Comparison of ENCODE assay signal across 19 cellular contexts in genomic region chr3:73568371-73568862, GRCh38. TPM values are rescaled to one million over a fixed set of nuclear protein-coding genes. Genes with fewer than 3 reads are reported as not detected.
"Had no signal": no experiment of that assay in that cellular context is flagged by ENCODE, and none has a peak within 500 bp of the region (broad histone marks: within the 10 kb centered on the region; RNA-seq: fewer than 3 reads in every experiment).

No MANE protein-coding gene starts in this region.

- H3K27me3 ChIP-seq: hepatocyte, pancreas, thyroid gland had no signal

- H3K9me3 ChIP-seq: pancreas, spleen, thyroid gland had no signal

- H3K4me1 ChIP-seq: pancreas, spleen, thyroid gland had no signal

- ATAC-seq: sciatic nerve; stimulated activated naive CD8-positive, alpha-beta T cell treated with anti-CD3 and anti-CD28 coated beads, Interleukin-15, Interleukin-2, amounts not matched to agents 100 U/mL and 50 U/mL, for 24 hours had no signal

- DNase-seq: activated CD4-positive, alpha-beta T cell treated with anti-CD3 and anti-CD28 coated beads for 1 hour; activated naive CD4-positive, alpha-beta T cell treated with anti-CD3 and anti-CD28 coated beads, Interleukin-2, amount 10 ng/mL, durations not matched to agents 7 days and 5 days; activated T-cell treated with anti-CD3 and anti-CD28 coated beads, Interleukin-2, amount 50 U/mL, for 48 hours; amygdala; cortex of kidney; endodermal cell; immature natural killer cell; midbrain; nephron progenitor cell; pancreas; spleen; stimulated activated CD4-positive, alpha-beta T cell treated with anti-CD3 and anti-CD28 coated beads, Interleukin-4, amount 100 ng/mL, for 24 hours; stimulated activated naive CD8-positive, alpha-beta T cell treated with anti-CD3 and anti-CD28 coated beads, Interleukin-15, Interleukin-2, amounts not matched to agents 100 U/mL and 50 U/mL, for 24 hours; substantia nigra; T-helper 1 cell; thyroid gland had no signal

- H3K4me3 ChIP-seq: hepatocyte, pancreas, spleen, thyroid gland had no signal

- H3K36me3 ChIP-seq: pancreas, spleen, thyroid gland had no signal

- H3K27ac ChIP-seq: hepatocyte, pancreas, spleen, thyroid gland had no signal

RNA-seq across cellular contexts. Expression of gene PDZRN3, which starts 56.3 kb away (rescaled TPM):
- total RNA-seq: pulmonary artery endothelial cell had no signal
- polyA plus RNA-seq: immature natural killer cell had no signal
